ENCODE assay signal across 19 cellular contexts in genomic region chr6:166933396-166933795, GRCh38.
"Had no signal": no experiment of that assay in that cellular context is flagged by ENCODE, and none has a peak within 500 bp of the region (broad histone marks: within the 10 kb centered on the region; RNA-seq: fewer than 3 reads in every experiment).

No MANE protein-coding gene starts in this region.

- H3K4me1 ChIP-seq: colonic mucosa, foreskin keratinocyte, right atrium auricular region, transverse colon had no signal

- H3K4me3 Mint-ChIP-seq: neural crest cell had no signal

- H3K4me3 ChIP-seq: colonic mucosa, ovary, right atrium auricular region, sigmoid colon, skin epidermis, stomach, thoracic aorta, transverse colon had no signal

- H3K27ac ChIP-seq: colonic mucosa, foreskin keratinocyte, ovary, right atrium auricular region, sigmoid colon, skin epidermis, stomach, thoracic aorta, transverse colon had no signal

- DNase-seq: colonic mucosa; dermis blood vessel endothelial cell; foreskin keratinocyte; kidney; left cardiac atrium; mesendoderm; naive thymus-derived CD8-positive, alpha-beta T cell; ovary; sigmoid colon; stimulated activated CD4-positive, alpha-beta T cell treated with anti-CD3 and anti-CD28 coated beads, Interleukin-2, amount 100 ng/mL, for 24 hours; stimulated activated CD4-positive, alpha-beta T cell treated with anti-CD3 and anti-CD28 coated beads, Interleukin-4, amount 100 ng/mL, for 4 hours; stimulated activated naive CD4-positive, alpha-beta T cell; stomach; substantia nigra; transverse colon had no signal

- H3K36me3 ChIP-seq: ovary had no signal

- H3K9me3 ChIP-seq: colonic mucosa, ovary, right atrium auricular region, sigmoid colon, stomach, thoracic aorta, transverse colon had no signal

- H3K4me1 Mint-ChIP-seq: neural crest cell had no signal

- H3K9me3 Mint-ChIP-seq: naive thymus-derived CD8-positive, alpha-beta T cell; neural crest cell had no signal

- H3K27me3 ChIP-seq: colonic mucosa, foreskin keratinocyte, ovary, right atrium auricular region, sigmoid colon, stomach, transverse colon had no signal

- ATAC-seq: foreskin keratinocyte; left cardiac atrium; naive thymus-derived CD8-positive, alpha-beta T cell had no signal

- H3K27me3 Mint-ChIP-seq: naive thymus-derived CD8-positive, alpha-beta T cell had no signal
